1 cellular context compared by ENCODE assay signal in genomic region chr19:19201697-19202630, GRCh38.
TF ChIP-seq lines count a peak whose summit lies in the region.

No MANE protein-coding gene starts in this region.

TF ChIP-seq in K562, 482 proteins besides CTCF, POLR2A, EP300 and RAD21 (continues in another document):
- TF ChIP-seq ZBTB9 (CRISPR knock-in tag; IDR thresholded peaks at IDR 0.05) (no peak), ZBTB1 (CRISPR knock-in tag; IDR thresholded peaks at IDR 0.05; ENCODE audit: borderline replicate concordance, low read depth) (no peak), ZNF778 (CRISPR knock-in tag; IDR thresholded peaks at IDR 0.05) (no peak), RREB1 (CRISPR knock-in tag; IDR thresholded peaks at IDR 0.05) (no peak), MCM2 (IDR thresholded peaks at IDR 0.05; ENCODE audit: low read depth) (no peak), ZNF589 (CRISPR knock-in tag; IDR thresholded peaks at IDR 0.05; ENCODE audit: low read depth) (no peak), IRF1 (CRISPR knock-in tag; IDR thresholded peaks at IDR 0.05; ENCODE audit: borderline replicate concordance) (no peak), CREB1 (IDR thresholded peaks at IDR 0.05) (0 out of 2 replicates have a peak, but pooled peaks have one; percentile 20), CREB1 (CRISPR knock-in tag; IDR thresholded peaks at IDR 0.05) (no peak), CSDE1 (IDR thresholded peaks at IDR 0.05) (no peak), PATZ1 (CRISPR knock-in tag; IDR thresholded peaks at IDR 0.05; ENCODE audit: borderline replicate concordance) (no peak), PRDM10 (IDR thresholded peaks at IDR 0.05; ENCODE audit: partially characterized antibody) (peak; percentile 66), C11orf30 (IDR thresholded peaks at IDR 0.05; ENCODE audit: low read depth) (no peak), TEAD2 (tag; IDR thresholded peaks at IDR 0.05) (no peak), CBX3 (IDR thresholded peaks at IDR 0.05; ENCODE audit: borderline replicate concordance in 1 of 2, low read length in 2 of 2) (no peak), NFXL1 (CRISPR knock-in tag; IDR thresholded peaks at IDR 0.05) (no peak), RAD51 (IDR thresholded peaks at IDR 0.05; ENCODE audit: borderline replicate concordance, low read depth) (peak; percentile 66; the same call in 1 of the 2 replicates), E2F6 (IDR thresholded peaks at IDR 0.05; ENCODE audit: borderline replicate concordance in 1 of 2, extremely low read depth in 1 of 2, insufficient read depth in 1 of 2, insufficient read length in 1 of 2, low read depth in 1 of 2, low read length in 1 of 2, poor library complexity in 1 of 2, severe bottlenecking in 1 of 2) (peak in 1 of 2 experiments; percentile 12), BCOR (IDR thresholded peaks at IDR 0.05) (0 out of 2 replicates have a peak, but pooled peaks have one; percentile 9), CXXC5 (CRISPR knock-in tag; IDR thresholded peaks at IDR 0.05) (no peak), CHD7 (IDR thresholded peaks at IDR 0.05; ENCODE audit: low read depth, low read length) (no peak), KHSRP (IDR thresholded peaks at IDR 0.05) (no peak), ZFP36 (IDR thresholded peaks at IDR 0.05; ENCODE audit: low read depth, low read length, partially characterized antibody) (peak; percentile 96), TGIF2 (CRISPR knock-in tag; IDR thresholded peaks at IDR 0.05) (no peak)
